Comparison of ENCODE assay signal across 17 cellular contexts in genomic region chr6:27062755-27063154, GRCh38.
"Had no signal": no experiment of that assay in that cellular context is flagged by ENCODE, and none has a peak within 500 bp of the region (broad histone marks: within the 10 kb centered on the region; RNA-seq: fewer than 3 reads in every experiment).

No MANE protein-coding gene starts in this region.

- H3K4me1 ChIP-seq: esophagus squamous epithelium, spleen, tibial artery, upper lobe of left lung, uterus had no signal

- H3K27me3 ChIP-seq: esophagus squamous epithelium, upper lobe of left lung, uterus had no signal

- DNase-seq: effector memory CD8-positive, alpha-beta T cell; esophagus squamous epithelium; foreskin fibroblast; immature natural killer cell; left colon; left ventricle myocardium superior; mucosa of descending colon; naive thymus-derived CD8-positive, alpha-beta T cell; posterior cingulate gyrus; spleen; stimulated activated CD4-positive, alpha-beta T cell treated with anti-CD3 and anti-CD28 coated beads, Interleukin-15, amount 100 ng/mL, for 24 hours; stimulated activated CD4-positive, alpha-beta T cell treated with anti-CD3 and anti-CD28 coated beads, Interleukin-1b, Interleukin-23, amount 100 ng/mL, for 48 hours; stimulated activated CD4-positive, alpha-beta T cell treated with anti-CD3 and anti-CD28 coated beads, Interleukin-4, amount 100 ng/mL, for 24 hours; tibial artery; upper lobe of left lung; uterus had no signal

- H3K9me3 ChIP-seq: esophagus squamous epithelium, mucosa of descending colon, neutrophil, spleen, tibial artery, upper lobe of left lung, uterus had no signal

- H3K36me3 ChIP-seq: esophagus squamous epithelium, neutrophil, spleen, tibial artery, upper lobe of left lung, uterus had no signal

- H3K27ac ChIP-seq: esophagus squamous epithelium, neutrophil, spleen, tibial artery, upper lobe of left lung, uterus had no signal

- H3K4me3 ChIP-seq: esophagus squamous epithelium, mucosa of descending colon, spleen, tibial artery, upper lobe of left lung, uterus had no signal
